8 cellular contexts compared by ENCODE assay signal in genomic region chr17:33778505-33779398, GRCh38.
A peak's percentile ranks its signal among the peaks of the same experiment; 100 is the strongest.
DNase-seq lines count a peak whose midpoint lies in the region; ATAC-seq, FAIRE-seq and TF ChIP-seq lines count a peak whose summit lies in the region.

No MANE protein-coding gene starts in this region.

- no peak overlapping the region for H3K4me3 Mint-ChIP-seq in activated T-helper 2 cell treated with anti-CD3 and anti-CD28 coated beads, Interferon-gamma antibody, Interleukin-2, Interleukin-4, amounts not matched to agents 10 μg/mL and 5 μg/mL and 100 μg/mL, durations not matched to agents 14 hours and 24 hours and 36 hours (ENCODE audit: low read depth)

- H3K36me3 ChIP-seq in BJ (ENCODE audit: control insufficient read depth, insufficient read depth, low read length): no peaks in the 10 kb centered on the region

- no peaks in the 10 kb centered on the region for H3K9me3 Mint-ChIP-seq in activated T-helper 2 cell treated with anti-CD3 and anti-CD28 coated beads, Interferon-gamma antibody, Interleukin-2, Interleukin-4, amounts not matched to agents 10 μg/mL and 5 μg/mL and 100 μg/mL, durations not matched to agents 14 hours and 24 hours and 36 hours

- peak; percentile 89 for TF ChIP-seq CTCF in BJ (IDR thresholded peaks at IDR 0.05; ENCODE audit: insufficient read depth, low read depth, low read length)

- no peak overlapping the region for H3K27ac Mint-ChIP-seq in activated T-helper 2 cell treated with anti-CD3 and anti-CD28 coated beads, Interferon-gamma antibody, Interleukin-2, Interleukin-4, amounts not matched to agents 10 μg/mL and 5 μg/mL and 100 μg/mL, durations not matched to agents 14 hours and 24 hours and 36 hours

- peaks cover 2% of the 10 kb centered on the region for H3K27me3 Mint-ChIP-seq in activated T-helper 2 cell treated with anti-CD3 and anti-CD28 coated beads, Interferon-gamma antibody, Interleukin-2, Interleukin-4, amounts not matched to agents 10 μg/mL and 5 μg/mL and 100 μg/mL, durations not matched to agents 14 hours and 24 hours and 36 hours (ENCODE audit: low read depth)

- FAIRE-seq in GM12892 (lab: Jason Lieb, UNC): peak; percentile 63

- no peaks in the 10 kb centered on the region for H3K36me3 Mint-ChIP-seq in activated T-helper 2 cell treated with anti-CD3 and anti-CD28 coated beads, Interferon-gamma antibody, Interleukin-2, Interleukin-4, amounts not matched to agents 10 μg/mL and 5 μg/mL and 100 μg/mL, durations not matched to agents 14 hours and 24 hours and 36 hours (ENCODE audit: low read depth)

- no peak for ATAC-seq in HG02588 (IDR thresholded peaks at IDR 0.05; ENCODE audit: unreplicated experiment)
- ATAC-seq in GM21367 (IDR thresholded peaks at IDR 0.05; ENCODE audit: unreplicated experiment): no peak

- TF ChIP-seq POLR2A in GM12892 (IDR thresholded peaks at IDR 0.05; ENCODE audit: low read depth, low read length): no peak

- H3K4me1 Mint-ChIP-seq in activated T-helper 2 cell treated with anti-CD3 and anti-CD28 coated beads, Interferon-gamma antibody, Interleukin-2, Interleukin-4, amounts not matched to agents 10 μg/mL and 5 μg/mL and 100 μg/mL, durations not matched to agents 14 hours and 24 hours and 36 hours (ENCODE audit: low read depth): no peaks in the 10 kb centered on the region

- DNase-seq in BJ (ENCODE audit: low read depth): peak; percentile 3
- peak; percentile 19 for DNase-seq in GM12892 (ENCODE audit: insufficient read length)
- peak; percentile 22 for DNase-seq in NCI-H345 treated with DMSO at 0.1 percent for 48 hours (lab: John Stamatoyannopoulos, UW; ENCODE audit: unreplicated experiment)
- peak; percentile 11 for DNase-seq in activated T-helper 2 cell treated with anti-CD3 and anti-CD28 coated beads, Interferon-gamma antibody, Interleukin-2, Interleukin-4, amounts not matched to agents 10 μg/mL and 5 μg/mL and 100 μg/mL, durations not matched to agents 14 hours and 24 hours and 36 hours (ENCODE audit: low spot score)
- peak; percentile 22 to 84 (median 66) for DNase-seq in head of caudate nucleus
- peak; percentile 19 for DNase-seq in pulmonary artery endothelial cell (ENCODE audit: low read depth, low spot score)

- intact Hi-C loops in activated T-helper 2 cell treated with anti-CD3 and anti-CD28 coated beads, Interferon-gamma antibody, Interleukin-2, Interleukin-4, amounts not matched to agents 10 μg/mL and 5 μg/mL and 100 μg/mL, durations not matched to agents 14 hours and 24 hours and 36 hours (cut with micrococcal nuclease): no loop called here
- intact Hi-C loops in head of caudate nucleus (cut with DNase I): loop anchor here (5.0 kb wide), 1 partner anchor 384 kb away; no protein-coding TSS in a partner anchor

- CTCF ChIA-PET in BJ (lab: Yijun Ruan, JAX): interaction anchor here (0.6 to 2.1 kb wide), 21 partner anchors 8 to 583 kb away, joined by 3 to 13 read pairs (median 5); no protein-coding TSS in a partner anchor

- no peaks in the 10 kb centered on the region for H3K27me3 ChIP-seq in BJ (ENCODE audit: control insufficient read depth, insufficient read depth, low read length)

- H3K4me3 ChIP-seq in BJ (ENCODE audit: low read depth, low read length): no peak overlapping the region

- POLR2A ChIA-PET in BJ (lab: Charles Lee): no interaction called here

Comparison
In these comparisons a context has a peak if more than half of its experiments do, and no peak if none do; other contexts are left out.
1. DNase-seq: peak in every context shown above with its lines; median percentile 66 in head of caudate nucleus; 22 in NCI-H345 treated with DMSO at 0.1 percent for 48 hours; 19 in GM12892; 19 in pulmonary artery endothelial cell; 11 in activated T-helper 2 cell treated with anti-CD3 and anti-CD28 coated beads, Interferon-gamma antibody, Interleukin-2, Interleukin-4, amounts not matched to agents 10 μg/mL and 5 μg/mL and 100 μg/mL, durations not matched to agents 14 hours and 24 hours and 36 hours; 3 in BJ.